ENCODE assay signal across 13 cellular contexts in genomic region chr4:48133668-48134444, GRCh38. TPM values are rescaled to one million over a fixed set of nuclear protein-coding genes. Genes with fewer than 3 reads are reported as not detected.
DNase-seq lines count a peak whose midpoint lies in the region; ATAC-seq, FAIRE-seq and TF ChIP-seq lines count a peak whose summit lies in the region.
"Had no signal": no experiment of that assay in that cellular context is flagged by ENCODE, and none has a peak within 500 bp of the region (broad histone marks: within the 10 kb centered on the region; RNA-seq: fewer than 3 reads in every experiment).

TSS of gene TXK (minus strand) at chr4:48134250. CDS start at chr4:48134170, 80 bp downstream.

- H3K4me3 Mint-ChIP-seq in activated naive CD4-positive, alpha-beta T cell treated with anti-CD3 and anti-CD28 coated beads, Interleukin-2, amount 10 ng/mL, durations not matched to agents 7 days and 5 days: peak within 1 kb of the TSS; percentile 94
- H3K4me3 Mint-ChIP-seq in activated T-helper 17 cell treated with anti-CD3 and anti-CD28 coated beads, Interleukin-2, amount 50 U/mL, for 72 hours: peak within 1 kb of the TSS; percentile 91
- no peak within 1 kb of the TSS for H3K4me3 Mint-ChIP-seq in type B pancreatic cell

- TF ChIP-seq CTCF in fibroblast of mammary gland (conservative IDR thresholded peaks at IDR 0.05; ENCODE audit: control insufficient read depth, insufficient read depth, low read depth, low read length) (no peak), type B pancreatic cell (conservative IDR thresholded peaks at IDR 0.05) (no peak)

- ATAC-seq in activated T-helper 17 cell treated with anti-CD3 and anti-CD28 coated beads, Interleukin-2, amount 50 U/mL, for 72 hours (replicated peaks): peak; percentile 55
- no peak for ATAC-seq in GM21529 (IDR thresholded peaks at IDR 0.05; ENCODE audit: unreplicated experiment)
- ATAC-seq: left lobe of liver had no signal

- H3K27ac Mint-ChIP-seq in activated naive CD4-positive, alpha-beta T cell treated with anti-CD3 and anti-CD28 coated beads, Interleukin-2, amount 10 ng/mL, durations not matched to agents 7 days and 5 days: peak within 1 kb of the TSS; percentile 99
- peak within 1 kb of the TSS; percentile 93 for H3K27ac Mint-ChIP-seq in activated T-helper 17 cell treated with anti-CD3 and anti-CD28 coated beads, Interleukin-2, amount 50 U/mL, for 72 hours
- no peak within 1 kb of the TSS for H3K27ac Mint-ChIP-seq in type B pancreatic cell

- peak; percentile 48 for DNase-seq in activated naive CD4-positive, alpha-beta T cell treated with anti-CD3 and anti-CD28 coated beads, Interleukin-2, amount 10 ng/mL, durations not matched to agents 7 days and 5 days
- DNase-seq in activated naive CD4-positive, alpha-beta T cell (lab: John Stamatoyannopoulos, UW): no peak
- DNase-seq in fibroblast of mammary gland (ENCODE audit: low read depth) (peak; percentile 23), type B pancreatic cell (ENCODE audit: extremely low spot score, unreplicated experiment) (no peak), anterior cingulate cortex (lab: John Stamatoyannopoulos, UW) (no peak), frontal cortex (ENCODE audit: low spot score in 2 of 2) (no peak)
- DNase-seq: head of caudate nucleus, NCI-H2171 treated with DMSO at 0.1 percent for 48 hours, nucleus accumbens had no signal

- FAIRE-seq in frontal cortex (lab: Jason Lieb, UNC): no peak
- FAIRE-seq: G401.6 had no signal

- H3K36me3 Mint-ChIP-seq in activated naive CD4-positive, alpha-beta T cell treated with anti-CD3 and anti-CD28 coated beads, Interleukin-2, amount 10 ng/mL, durations not matched to agents 7 days and 5 days: peaks cover 56% of the 10 kb centered on the region
- H3K36me3 Mint-ChIP-seq in activated T-helper 17 cell treated with anti-CD3 and anti-CD28 coated beads, Interleukin-2, amount 50 U/mL, for 72 hours (ENCODE audit: low read depth): peaks cover 39% of the 10 kb centered on the region
- H3K36me3 Mint-ChIP-seq in type B pancreatic cell: peaks cover 8% of the 10 kb centered on the region

- no peaks in the 10 kb centered on the region for H3K27me3 Mint-ChIP-seq in activated naive CD4-positive, alpha-beta T cell treated with anti-CD3 and anti-CD28 coated beads, Interleukin-2, amount 10 ng/mL, durations not matched to agents 7 days and 5 days
- H3K27me3 Mint-ChIP-seq in activated T-helper 17 cell treated with anti-CD3 and anti-CD28 coated beads, Interleukin-2, amount 50 U/mL, for 72 hours: no peaks in the 10 kb centered on the region
- no peaks in the 10 kb centered on the region for H3K27me3 Mint-ChIP-seq in type B pancreatic cell

- H3K4me3 ChIP-seq in fibroblast of mammary gland (ENCODE audit: control insufficient read depth, low read depth, low read length): no peak within 1 kb of the TSS

- H3K4me1 Mint-ChIP-seq in activated naive CD4-positive, alpha-beta T cell treated with anti-CD3 and anti-CD28 coated beads, Interleukin-2, amount 10 ng/mL, durations not matched to agents 7 days and 5 days: peaks cover 80% of the 10 kb centered on the region
- peaks cover 58% of the 10 kb centered on the region for H3K4me1 Mint-ChIP-seq in activated T-helper 17 cell treated with anti-CD3 and anti-CD28 coated beads, Interleukin-2, amount 50 U/mL, for 72 hours
- peaks cover 13% of the 10 kb centered on the region for H3K4me1 Mint-ChIP-seq in type B pancreatic cell (ENCODE audit: unreplicated experiment)

- H3K9me3 Mint-ChIP-seq in activated naive CD4-positive, alpha-beta T cell treated with anti-CD3 and anti-CD28 coated beads, Interleukin-2, amount 10 ng/mL, durations not matched to agents 7 days and 5 days: no peaks in the 10 kb centered on the region
- no peaks in the 10 kb centered on the region for H3K9me3 Mint-ChIP-seq in activated T-helper 17 cell treated with anti-CD3 and anti-CD28 coated beads, Interleukin-2, amount 50 U/mL, for 72 hours
- H3K9me3 Mint-ChIP-seq in type B pancreatic cell: peaks cover 4% of the 10 kb centered on the region

- CTCF ChIA-PET in activated naive CD4-positive, alpha-beta T cell treated with anti-CD3 and anti-CD28 coated beads, Interleukin-2, amount 10 ng/mL, durations not matched to agents 7 days and 5 days (lab: Charles Lee): no interaction called here

RNA-seq across cellular contexts. Expression of gene TXK, which starts in this region (rescaled TPM):
- 10 to 100 TPM; 26.8 to 28.8 TPM for total RNA-seq in activated T-helper 17 cell treated with anti-CD3 and anti-CD28 coated beads, Interleukin-2, amount 50 U/mL, for 72 hours
- total RNA-seq in type B pancreatic cell (ENCODE audit: low replicate concordance) (1.3 and 2.2 TPM in 2 replicates), frontal cortex (0.41 TPM)

Comparison
In these comparisons a context has a peak if more than half of its experiments do, and no peak if none do; other contexts are left out.
1. DNase-seq: peak in activated naive CD4-positive, alpha-beta T cell treated with anti-CD3 and anti-CD28 coated beads, Interleukin-2, amount 10 ng/mL, durations not matched to agents 7 days and 5 days (single experiment) and fibroblast of mammary gland (single experiment); none in activated naive CD4-positive, alpha-beta T cell (0 of 4), type B pancreatic cell (single experiment), anterior cingulate cortex (0 of 58) and frontal cortex (0 of 2).